ENCODE assay signal across 1 cellular context in the genomic region with DNA sequence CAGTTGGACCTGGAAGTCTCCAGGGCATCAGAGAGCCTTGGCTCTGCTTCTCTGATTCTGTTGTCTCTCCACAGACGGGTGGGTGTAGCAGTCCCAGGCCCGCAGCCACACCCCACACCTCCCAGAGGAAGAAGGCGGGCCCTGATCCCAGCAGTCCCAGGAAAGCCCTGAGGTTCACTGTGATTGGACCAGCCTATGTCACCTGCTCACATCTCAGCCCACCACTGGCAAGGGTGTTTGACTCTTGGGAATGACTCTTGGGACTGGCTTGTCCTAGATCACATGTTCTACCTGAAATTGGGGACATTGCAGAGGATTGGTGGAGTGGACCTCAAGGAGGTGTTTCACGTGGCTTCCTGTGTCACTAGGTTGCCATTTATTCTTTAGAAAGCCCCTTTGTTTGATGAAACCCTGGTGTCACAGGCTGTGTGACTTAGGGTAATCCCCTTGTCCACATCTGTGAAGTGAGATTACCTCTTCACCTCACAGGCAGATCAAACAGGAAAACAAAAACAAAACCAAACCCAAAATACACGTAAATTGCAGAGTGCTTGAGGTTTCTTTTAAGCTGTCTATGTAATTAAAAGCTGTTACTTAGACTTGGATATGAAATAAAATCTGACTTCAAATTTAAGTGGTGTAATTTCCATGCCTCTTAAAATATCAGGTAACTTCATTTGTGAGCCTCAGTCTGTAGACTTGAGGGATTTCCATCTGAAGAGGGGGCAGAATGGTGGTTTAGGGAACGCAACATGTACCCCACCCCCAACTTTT.
TF ChIP-seq lines count a peak whose summit lies in the region.

No MANE protein-coding gene starts in this region.

TF ChIP-seq in GM12878, 131 proteins besides CTCF, POLR2A, EP300 and RAD21 (continued from another document):
- TF ChIP-seq BCL11A (IDR thresholded peaks at IDR 0.05; ENCODE audit: low read depth, low read length) = peak; percentile 69; the same call in 1 of the 2 replicates
- TF ChIP-seq NR2F1 (conservative IDR thresholded peaks at IDR 0.05) = peak; percentile 87
- no peak for TF ChIP-seq POLR2AphosphoS2 (IDR thresholded peaks at IDR 0.05; ENCODE audit: low read depth, low read length)
- no peak for TF ChIP-seq CHD1 (IDR thresholded peaks at IDR 0.05; ENCODE audit: low read depth, low read length)
- no peak for TF ChIP-seq CHD4 (IDR thresholded peaks at IDR 0.05)
- TF ChIP-seq ZNF687 (IDR thresholded peaks at IDR 0.05) = peak; percentile 99
- no peak for TF ChIP-seq PAX8 (IDR thresholded peaks at IDR 0.05)
- 0 out of 2 replicates have a peak, but pooled peaks have one; percentile 63 for TF ChIP-seq TCF3 (IDR thresholded peaks at IDR 0.05; ENCODE audit: borderline replicate concordance, insufficient read depth, low read depth, low read length)
- no peak for TF ChIP-seq JUND (IDR thresholded peaks at IDR 0.05; ENCODE audit: low read depth, low read length)
- TF ChIP-seq, protein P1, sequence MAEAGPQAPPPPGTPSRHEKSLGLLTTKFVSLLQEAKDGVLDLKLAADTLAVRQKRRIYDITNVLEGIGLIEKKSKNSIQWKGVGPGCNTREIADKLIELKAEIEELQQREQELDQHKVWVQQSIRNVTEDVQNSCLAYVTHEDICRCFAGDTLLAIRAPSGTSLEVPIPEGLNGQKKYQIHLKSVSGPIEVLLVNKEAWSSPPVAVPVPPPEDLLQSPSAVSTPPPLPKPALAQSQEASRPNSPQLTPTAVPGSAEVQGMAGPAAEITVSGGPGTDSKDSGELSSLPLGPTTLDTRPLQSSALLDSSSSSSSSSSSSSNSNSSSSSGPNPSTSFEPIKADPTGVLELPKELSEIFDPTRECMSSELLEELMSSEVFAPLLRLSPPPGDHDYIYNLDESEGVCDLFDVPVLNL (IDR thresholded peaks at IDR 0.05; ENCODE audit: low read depth, low read length) = no peak
- TF ChIP-seq ZBED1 (IDR thresholded peaks at IDR 0.05; ENCODE audit: borderline replicate concordance) = peak; percentile 38; the same call in 1 of the 2 replicates
- TF ChIP-seq STAT3 (IDR thresholded peaks at IDR 0.05; ENCODE audit: low read depth, low read length) = no peak; the same call in 1 of the 2 replicates
- peak; percentile 69 for TF ChIP-seq YY1 (IDR thresholded peaks at IDR 0.05; ENCODE audit: low read depth, low read length)
- TF ChIP-seq MEF2B (IDR thresholded peaks at IDR 0.05; ENCODE audit: partially characterized antibody, poor library complexity, severe bottlenecking) = peak; percentile 78
- TF ChIP-seq SRF (IDR thresholded peaks at IDR 0.05; ENCODE audit: low read depth in 2 of 2, low read length in 2 of 2) = no peak
- 0 out of 2 replicates have a peak, but pooled peaks have one; percentile 7 for TF ChIP-seq ZNF24 (IDR thresholded peaks at IDR 0.05)
- no peak for TF ChIP-seq SMAD5 (IDR thresholded peaks at IDR 0.05; ENCODE audit: low read depth)
- TF ChIP-seq SP1 (IDR thresholded peaks at IDR 0.05; ENCODE audit: low read depth, low read length) = peak; percentile 21
- TF ChIP-seq, protein P2, sequence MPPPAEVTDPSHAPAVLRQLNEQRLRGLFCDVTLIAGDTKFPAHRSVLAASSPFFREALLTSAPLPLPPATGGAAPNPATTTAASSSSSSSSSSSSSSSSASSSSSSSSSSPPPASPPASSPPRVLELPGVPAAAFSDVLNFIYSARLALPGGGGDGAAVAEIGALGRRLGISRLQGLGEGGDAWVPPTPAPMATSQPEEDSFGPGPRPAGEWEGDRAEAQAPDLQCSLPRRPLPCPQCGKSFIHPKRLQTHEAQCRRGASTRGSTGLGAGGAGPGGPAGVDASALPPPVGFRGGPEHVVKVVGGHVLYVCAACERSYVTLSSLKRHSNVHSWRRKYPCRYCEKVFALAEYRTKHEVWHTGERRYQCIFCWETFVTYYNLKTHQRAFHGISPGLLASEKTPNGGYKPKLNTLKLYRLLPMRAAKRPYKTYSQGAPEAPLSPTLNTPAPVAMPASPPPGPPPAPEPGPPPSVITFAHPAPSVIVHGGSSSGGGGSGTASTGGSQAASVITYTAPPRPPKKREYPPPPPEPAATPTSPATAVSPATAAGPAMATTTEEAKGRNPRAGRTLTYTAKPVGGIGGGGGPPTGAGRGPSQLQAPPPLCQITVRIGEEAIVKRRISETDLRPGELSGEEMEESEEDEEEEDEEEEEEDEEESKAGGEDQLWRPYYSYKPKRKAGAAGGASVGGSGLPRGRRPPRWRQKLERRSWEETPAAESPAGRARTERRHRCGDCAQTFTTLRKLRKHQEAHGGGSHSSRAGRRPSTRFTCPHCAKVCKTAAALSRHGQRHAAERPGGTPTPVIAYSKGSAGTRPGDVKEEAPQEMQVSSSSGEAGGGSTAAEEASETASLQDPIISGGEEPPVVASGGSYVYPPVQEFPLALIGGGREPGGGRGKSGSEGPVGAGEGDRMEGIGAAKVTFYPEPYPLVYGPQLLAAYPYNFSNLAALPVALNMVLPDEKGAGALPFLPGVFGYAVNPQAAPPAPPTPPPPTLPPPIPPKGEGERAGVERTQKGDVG (CRISPR knock-in tag; IDR thresholded peaks at IDR 0.05) = no peak
- TF ChIP-seq RB1 (IDR thresholded peaks at IDR 0.05; ENCODE audit: borderline replicate concordance) = no peak
